8 cellular contexts compared by ENCODE assay signal in genomic region chr12:70795608-70796007, GRCh38.
"Had no signal": no experiment of that assay in that cellular context is flagged by ENCODE, and none has a peak within 500 bp of the region (broad histone marks: within the 10 kb centered on the region; RNA-seq: fewer than 3 reads in every experiment).

No MANE protein-coding gene starts in this region.

- DNase-seq: H9, HCEC 1CT, IMR-90 had no signal

- H3K27ac Mint-ChIP-seq: GM23338, H9 had no signal

- H3K4me3 ChIP-seq: GM23338, K562 had no signal

- H3K4me2 ChIP-seq: GM23338 had no signal

- H3K4me3 Mint-ChIP-seq: GM23338, H9 had no signal

- ATAC-seq: GM23338, K562 had no signal

- FAIRE-seq: H1, H54, HTR-8/SVneo, K562 had no signal

- H2AFZ ChIP-seq: GM23338 had no signal
